ENCODE assay signal across 19 cellular contexts in the genomic region with DNA sequence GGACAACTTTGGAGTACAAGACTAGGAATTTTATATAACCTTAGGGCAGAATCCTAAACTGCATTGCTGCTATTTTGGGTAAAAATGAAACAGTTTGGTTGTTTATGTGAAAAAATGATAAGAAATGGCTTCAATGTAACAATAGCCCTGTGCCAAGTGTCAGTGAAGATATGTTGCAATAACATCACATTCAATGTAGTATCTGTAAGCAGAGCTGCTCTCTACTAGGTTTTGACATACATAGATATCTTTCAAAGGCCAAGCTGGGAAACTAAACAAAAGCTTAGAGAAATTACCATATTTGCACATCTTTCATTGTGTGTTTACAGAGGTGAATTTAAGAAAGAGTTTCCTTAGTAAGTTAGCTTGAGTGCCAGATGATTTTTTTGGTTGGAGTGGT.
DNase-seq lines count a peak whose midpoint lies in the region; ATAC-seq lines count a peak whose summit lies in the region.
"Had no signal": no experiment of that assay in that cellular context is flagged by ENCODE, and none has a peak within 500 bp of the region (broad histone marks: within the 10 kb centered on the region; RNA-seq: fewer than 3 reads in every experiment).

No MANE protein-coding gene starts in this region.

- intact Hi-C loops in left ventricle myocardium superior (cut with micrococcal nuclease) = no loop called here

- DNase-seq in DMS153 (lab: John Stamatoyannopoulos, UW) (peak; percentile 6), DMS153 treated with DMSO at 0.1 percent for 48 hours (lab: John Stamatoyannopoulos, UW; ENCODE audit: unreplicated experiment) (no peak), H4 (ENCODE audit: low spot score) (peak; percentile 14), dedifferentiated amniotic fluid mesenchymal stem cell (ENCODE audit: extremely low spot score) (peak; percentile 27), iris pigment epithelial cell (ENCODE audit: low read depth) (peak; percentile 36), cerebellar cortex (ENCODE audit: low spot score) (no peak), left ventricle myocardium superior (no peak), kidney glomerular epithelial cell (lab: John Stamatoyannopoulos, UW) (no peak)
- DNase-seq: CD4-positive, CD25-positive, alpha-beta regulatory T cell; DMS79 treated with DMSO at 0.1 percent for 48 hours; GF-D8; NCI-H1092; NCI-H1436; NCI-H187; NCI-H2227 treated with DMSO at 0.1 percent for 48 hours; NCI-H526 treated with DMSO at 0.1 percent for 48 hours; Right ventricle myocardium superior; RPMI8226 had no signal

- no peak for ATAC-seq in left ventricle myocardium superior
- ATAC-seq: HCT116 had no signal

Comparison
In these comparisons a context has a peak if more than half of its experiments do, and no peak if none do; other contexts are left out.
1. DNase-seq: peak in DMS153 (single experiment), H4 (single experiment), dedifferentiated amniotic fluid mesenchymal stem cell (single experiment) and iris pigment epithelial cell (single experiment); none in DMS153 treated with DMSO at 0.1 percent for 48 hours (single experiment), cerebellar cortex (single experiment), left ventricle myocardium superior (single experiment) and kidney glomerular epithelial cell (single experiment).